1 cellular context compared by ENCODE assay signal in the genomic region with DNA sequence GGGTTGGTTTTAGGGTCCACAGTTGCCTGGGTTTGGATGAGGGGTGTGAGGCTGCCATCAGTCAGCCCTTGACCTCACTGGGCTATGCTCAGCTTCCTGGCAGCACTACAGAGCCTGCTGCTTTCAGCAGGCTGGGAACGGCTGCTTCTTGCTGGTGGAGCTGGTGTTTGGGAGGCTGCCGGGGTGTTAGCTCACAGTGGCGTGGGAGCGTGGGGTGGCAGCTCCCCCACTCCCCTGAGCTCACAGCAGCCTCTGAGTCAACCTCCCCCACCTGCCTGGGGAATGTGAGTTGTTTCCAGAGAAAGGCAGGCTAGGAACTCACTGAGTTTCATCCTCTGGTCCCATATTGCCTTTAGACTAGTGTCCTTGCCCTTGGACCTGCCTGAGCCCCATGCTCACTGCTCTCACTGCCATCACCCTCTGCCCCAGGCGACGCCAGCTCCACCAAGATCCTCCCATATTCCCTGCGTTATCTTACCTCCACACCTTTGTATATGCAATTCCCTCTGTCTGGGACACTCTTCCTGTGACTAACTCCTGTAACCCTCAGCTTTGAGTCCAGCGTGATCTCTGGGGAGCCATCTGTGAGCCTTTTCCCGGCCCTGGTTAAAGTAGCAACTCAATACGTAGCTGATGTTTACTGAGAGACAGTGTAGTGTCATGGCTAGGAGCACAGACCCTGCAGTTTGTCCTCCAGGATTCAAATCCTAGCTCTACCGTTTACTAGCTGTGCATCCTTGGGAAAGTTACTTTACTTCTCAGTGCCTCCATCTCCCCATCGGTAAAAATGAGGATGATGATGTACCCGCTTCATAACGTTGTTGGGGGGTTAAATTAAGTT.
TF ChIP-seq lines count a peak whose summit lies in the region.

No MANE protein-coding gene starts in this region.

TF ChIP-seq in HepG2, 621 proteins besides CTCF, POLR2A, EP300 and RAD21:
- TF ChIP-seq, protein P1, sequence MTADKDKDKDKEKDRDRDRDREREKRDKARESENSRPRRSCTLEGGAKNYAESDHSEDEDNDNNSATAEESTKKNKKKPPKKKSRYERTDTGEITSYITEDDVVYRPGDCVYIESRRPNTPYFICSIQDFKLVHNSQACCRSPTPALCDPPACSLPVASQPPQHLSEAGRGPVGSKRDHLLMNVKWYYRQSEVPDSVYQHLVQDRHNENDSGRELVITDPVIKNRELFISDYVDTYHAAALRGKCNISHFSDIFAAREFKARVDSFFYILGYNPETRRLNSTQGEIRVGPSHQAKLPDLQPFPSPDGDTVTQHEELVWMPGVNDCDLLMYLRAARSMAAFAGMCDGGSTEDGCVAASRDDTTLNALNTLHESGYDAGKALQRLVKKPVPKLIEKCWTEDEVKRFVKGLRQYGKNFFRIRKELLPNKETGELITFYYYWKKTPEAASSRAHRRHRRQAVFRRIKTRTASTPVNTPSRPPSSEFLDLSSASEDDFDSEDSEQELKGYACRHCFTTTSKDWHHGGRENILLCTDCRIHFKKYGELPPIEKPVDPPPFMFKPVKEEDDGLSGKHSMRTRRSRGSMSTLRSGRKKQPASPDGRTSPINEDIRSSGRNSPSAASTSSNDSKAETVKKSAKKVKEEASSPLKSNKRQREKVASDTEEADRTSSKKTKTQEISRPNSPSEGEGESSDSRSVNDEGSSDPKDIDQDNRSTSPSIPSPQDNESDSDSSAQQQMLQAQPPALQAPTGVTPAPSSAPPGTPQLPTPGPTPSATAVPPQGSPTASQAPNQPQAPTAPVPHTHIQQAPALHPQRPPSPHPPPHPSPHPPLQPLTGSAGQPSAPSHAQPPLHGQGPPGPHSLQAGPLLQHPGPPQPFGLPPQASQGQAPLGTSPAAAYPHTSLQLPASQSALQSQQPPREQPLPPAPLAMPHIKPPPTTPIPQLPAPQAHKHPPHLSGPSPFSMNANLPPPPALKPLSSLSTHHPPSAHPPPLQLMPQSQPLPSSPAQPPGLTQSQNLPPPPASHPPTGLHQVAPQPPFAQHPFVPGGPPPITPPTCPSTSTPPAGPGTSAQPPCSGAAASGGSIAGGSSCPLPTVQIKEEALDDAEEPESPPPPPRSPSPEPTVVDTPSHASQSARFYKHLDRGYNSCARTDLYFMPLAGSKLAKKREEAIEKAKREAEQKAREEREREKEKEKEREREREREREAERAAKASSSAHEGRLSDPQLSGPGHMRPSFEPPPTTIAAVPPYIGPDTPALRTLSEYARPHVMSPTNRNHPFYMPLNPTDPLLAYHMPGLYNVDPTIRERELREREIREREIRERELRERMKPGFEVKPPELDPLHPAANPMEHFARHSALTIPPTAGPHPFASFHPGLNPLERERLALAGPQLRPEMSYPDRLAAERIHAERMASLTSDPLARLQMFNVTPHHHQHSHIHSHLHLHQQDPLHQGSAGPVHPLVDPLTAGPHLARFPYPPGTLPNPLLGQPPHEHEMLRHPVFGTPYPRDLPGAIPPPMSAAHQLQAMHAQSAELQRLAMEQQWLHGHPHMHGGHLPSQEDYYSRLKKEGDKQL (CRISPR knock-in tag; IDR thresholded peaks at IDR 0.05; ENCODE audit: low read depth), result no peak
- TF ChIP-seq NFKB2 (CRISPR knock-in tag; IDR thresholded peaks at IDR 0.05; ENCODE audit: borderline replicate concordance) (0 out of 2 replicates have a peak, but pooled peaks have one; percentile 22), SALL2 (CRISPR knock-in tag; IDR thresholded peaks at IDR 0.05) (no peak), ISX (CRISPR knock-in tag; conservative IDR thresholded peaks at IDR 0.05) (no peak)
TF ChIP-seq in HepG2: peak in this region for 1.
